In the genomic region with DNA sequence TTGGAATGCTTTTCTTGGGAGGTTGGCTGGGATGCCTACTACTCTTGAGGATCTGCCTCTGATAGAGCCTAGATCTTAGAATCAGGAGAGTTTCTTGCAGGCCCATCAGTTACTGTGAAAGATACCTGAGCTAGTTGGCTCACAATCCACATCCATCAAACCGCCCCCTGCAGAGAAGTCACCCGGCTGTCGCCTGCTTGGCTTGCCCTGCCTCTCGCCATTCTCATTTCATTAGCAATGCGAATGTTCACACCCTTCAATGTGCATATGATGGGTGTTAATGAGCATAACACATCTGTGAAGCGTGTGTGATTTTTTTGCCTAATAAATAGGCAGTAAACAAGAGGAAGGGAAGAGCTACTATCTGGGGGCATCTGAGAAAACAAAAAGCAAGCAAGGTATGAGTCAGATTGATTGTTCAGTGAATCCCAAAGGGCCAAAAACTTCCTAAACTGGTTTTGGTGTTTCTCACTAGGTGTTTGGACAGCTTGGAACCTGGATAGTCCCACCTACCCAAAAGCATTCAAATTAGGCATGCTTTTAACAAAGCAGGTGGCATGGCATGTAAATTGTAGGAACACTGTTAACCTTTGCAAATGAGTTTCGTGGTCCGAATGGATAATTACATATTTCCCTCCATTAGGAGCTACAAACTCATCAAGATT, we compare ENCODE assay signal across 22 cellular contexts.
DNase-seq lines count a peak whose midpoint lies in the region; ATAC-seq and TF ChIP-seq lines count a peak whose summit lies in the region.
"Had no signal": no experiment of that assay in that cellular context is flagged by ENCODE, and none has a peak within 500 bp of the region (broad histone marks: within the 10 kb centered on the region; RNA-seq: fewer than 3 reads in every experiment).

No MANE protein-coding gene starts in this region.

- no peak overlapping the region for H3K18ac ChIP-seq in H9 (ENCODE audit: insufficient read length, low read depth, low read length)

- H2AFZ ChIP-seq in H9 (ENCODE audit: low read length) = no peak overlapping the region

- H2AK5ac ChIP-seq in H9 (ENCODE audit: insufficient read length, low read length) = no peak overlapping the region

- H3K79me1 ChIP-seq in H9 (ENCODE audit: insufficient read depth, low read depth, low read length, poor library complexity, severe bottlenecking) = no peaks in the 10 kb centered on the region

- H3K9me3 ChIP-seq in H9 (ENCODE audit: control insufficient read depth, low read depth, low read length) (no peaks in the 10 kb centered on the region), HUES64 (ENCODE audit: insufficient read depth, low read depth, low read length) (no peaks in the 10 kb centered on the region), iPS-20b (ENCODE audit: insufficient read depth, low read depth, low read length) (no peaks in the 10 kb centered on the region)
- H3K9me3 ChIP-seq: SJSA1 had no signal

- no peaks in the 10 kb centered on the region for H3K79me2 ChIP-seq in H9 (ENCODE audit: insufficient read depth, low read length)

- DNase-seq in H9 (peak; percentile 76), NCI-H69 (lab: John Stamatoyannopoulos, UW) (peak; percentile 77), globus pallidus (ENCODE audit: low spot score) (no peak), coronary artery (ENCODE audit: low spot score) (no peak), kidney glomerular epithelial cell (lab: John Stamatoyannopoulos, UW) (no peak)
- DNase-seq: C1 segment of cervical spinal cord; CD4-positive, alpha-beta memory T cell; COR-L47; DMS79; EL; GF-D8; Karpas-422; NCI-H1105; NCI-H1436 treated with DMSO at 0.1 percent for 48 hours; NCI-H2029; NCI-H2227 treated with DMSO at 0.1 percent for 48 hours; NCI-H774; PC-3 had no signal

- peaks cover 11 to 19% of the 10 kb centered on the region in 2 experiments for H3K9me3 Mint-ChIP-seq in H9

- no peak for TF ChIP-seq CTCF in H9 (conservative IDR thresholded peaks at IDR 0.05)
- no peak for TF ChIP-seq CTCF in coronary artery (IDR thresholded peaks at IDR 0.05)

- no peak overlapping the region for H2BK12ac ChIP-seq in H9 (ENCODE audit: insufficient read length, low read depth, low read length)

- no peaks in the 10 kb centered on the region for H3K27me3 ChIP-seq in H9 (ENCODE audit: insufficient read depth, low read length)
- H3K27me3 ChIP-seq in HUES64 (ENCODE audit: insufficient read depth, low read length) = no peaks in the 10 kb centered on the region
- no peaks in the 10 kb centered on the region for H3K27me3 ChIP-seq in iPS-20b (ENCODE audit: insufficient read depth, low read length)
- H3K27me3 ChIP-seq: SJSA1 had no signal

- H3K23ac ChIP-seq in H9 (ENCODE audit: insufficient read length, low read depth, low read length) = no peak overlapping the region

- H3K4ac ChIP-seq in H9 (ENCODE audit: low read depth, low read length) = no peak overlapping the region

- H3K4me1 ChIP-seq in H9 (ENCODE audit: insufficient read depth, low read length) (peaks cover 6% of the 10 kb centered on the region; the same call in 1 of the 2 replicates), HUES64 (ENCODE audit: insufficient read depth, low read length) (peaks cover 28% of the 10 kb centered on the region), iPS-20b (ENCODE audit: insufficient read depth, low read length) (peaks cover 17% of the 10 kb centered on the region)
- H3K4me1 ChIP-seq: SJSA1 had no signal

- H4K20me1 ChIP-seq in H9 (ENCODE audit: control insufficient read depth, insufficient read depth, insufficient read length) = no peaks in the 10 kb centered on the region

- H3T11ph ChIP-seq in H9 (ENCODE audit: low read length) = no peak overlapping the region

- H3K27me3 Mint-ChIP-seq in H9 (ENCODE audit: low read depth) = no peaks in the 10 kb centered on the region; the same call in 1 of the 2 replicates

- H3K56ac ChIP-seq in H9 (ENCODE audit: insufficient read length, low read depth, low read length) = no peak overlapping the region

- H2BK20ac ChIP-seq in H9 (ENCODE audit: low read depth, low read length, poor library complexity, severe bottlenecking) = no peak overlapping the region

- H3K36me3 Mint-ChIP-seq in H9 (ENCODE audit: insufficient read depth in 1 of 3, low read depth in 3 of 3) = peaks cover 12 to 23% (median 15%) of the 10 kb centered on the region in 3 experiments
- H3K36me3 Mint-ChIP-seq: CD4-positive, alpha-beta memory T cell had no signal

- H4K8ac ChIP-seq in H9 (replicated peaks; ENCODE audit: insufficient read length, low read depth, low read length) = no peak overlapping the region

- no peak for ATAC-seq in HG02885 (IDR thresholded peaks at IDR 0.05; ENCODE audit: poor library complexity, unreplicated experiment)
- ATAC-seq: PC-3 had no signal

- H2BK15ac ChIP-seq in H9 (ENCODE audit: low read depth, low read length) = no peak overlapping the region

- H3K4me3 ChIP-seq in HUES64 (ENCODE audit: low read length) (no peak overlapping the region), iPS-20b (ENCODE audit: low read length) (no peak overlapping the region), coronary artery (no peak overlapping the region)
- H3K4me3 ChIP-seq: SJSA1 had no signal

- no peaks in the 10 kb centered on the region for H3K23me2 ChIP-seq in H9 (ENCODE audit: insufficient read length, low read depth, low read length, poor library complexity, severe bottlenecking)

- H3K9ac ChIP-seq in H9 (ENCODE audit: extremely low read depth, insufficient read length, low read length) (no peak overlapping the region), HUES64 (ENCODE audit: low read depth, low read length) (no peak overlapping the region), iPS-20b (ENCODE audit: low read depth, low read length) (peak overlapping the region; percentile 10; the same call in 1 of the 2 replicates)

- no peak overlapping the region for H3K4me3 Mint-ChIP-seq in H9
- H3K4me3 Mint-ChIP-seq: CD4-positive, alpha-beta memory T cell had no signal

- H4K5ac ChIP-seq in H9 (ENCODE audit: insufficient read length, low read depth, low read length) = no peak overlapping the region

- peak overlapping the region in 1 of 3 experiments; percentile 69; a peak in 3 of 7 replicates for H3K27ac Mint-ChIP-seq in H9
- H3K27ac Mint-ChIP-seq: CD4-positive, alpha-beta memory T cell had no signal

- no peak overlapping the region for H3K14ac ChIP-seq in H9 (ENCODE audit: insufficient read depth, low read length)

- no peaks in the 10 kb centered on the region for H3K36me3 ChIP-seq in HUES64 (ENCODE audit: insufficient read depth, low read length)
- H3K36me3 ChIP-seq in iPS-20b (ENCODE audit: insufficient read depth, low read depth, low read length) = no peaks in the 10 kb centered on the region
- H3K36me3 ChIP-seq: SJSA1 had no signal

- H3K27ac ChIP-seq in H9 (ENCODE audit: insufficient read length, low read depth, low read length) = peak overlapping the region; percentile 78
- peak overlapping the region; percentile 53; the same call in 1 of the 2 replicates for H3K27ac ChIP-seq in HUES64 (ENCODE audit: low read depth, low read length)
- no peak overlapping the region for H3K27ac ChIP-seq in iPS-20b (ENCODE audit: low read length)
- H3K27ac ChIP-seq in coronary artery = no peak overlapping the region
- H3K27ac ChIP-seq: SJSA1 had no signal

- no peak overlapping the region for H2BK5ac ChIP-seq in H9 (ENCODE audit: insufficient read length, low read length)

- H2BK120ac ChIP-seq in H9 (ENCODE audit: low read depth, low read length, poor library complexity, severe bottlenecking) = no peak overlapping the region

- no peak overlapping the region for H4K91ac ChIP-seq in H9 (ENCODE audit: insufficient read length, low read depth, low read length)

- H3K4me2 ChIP-seq in H9 (ENCODE audit: insufficient read depth, insufficient read length, low read length) = peak overlapping the region; percentile 20

- H3K4me1 Mint-ChIP-seq in H9 = peaks cover 28 to 34% of the 10 kb centered on the region in 2 experiments

- WGBS in H9 (ENCODE audit: extremely low coverage, insufficient read length, low lambda C conversion rate) = no CpG with 5 or more reads among the region's 8 CpGs
- 22% methylated on average over 6 of the region's 8 CpGs for WGBS in HUES64

Comparison
In these comparisons a context has a peak if more than half of its experiments do, and no peak if none do; other contexts are left out.
1. DNase-seq: peak in H9 (single experiment) and NCI-H69 (single experiment); none in globus pallidus (single experiment), coronary artery (single experiment) and kidney glomerular epithelial cell (single experiment).
2. H3K27ac ChIP-seq: peak in H9 (single experiment) and HUES64 (single experiment); none in iPS-20b (single experiment) and coronary artery (0 of 2).